Comparison of ENCODE assay signal across 20 cellular contexts in the genomic region with DNA sequence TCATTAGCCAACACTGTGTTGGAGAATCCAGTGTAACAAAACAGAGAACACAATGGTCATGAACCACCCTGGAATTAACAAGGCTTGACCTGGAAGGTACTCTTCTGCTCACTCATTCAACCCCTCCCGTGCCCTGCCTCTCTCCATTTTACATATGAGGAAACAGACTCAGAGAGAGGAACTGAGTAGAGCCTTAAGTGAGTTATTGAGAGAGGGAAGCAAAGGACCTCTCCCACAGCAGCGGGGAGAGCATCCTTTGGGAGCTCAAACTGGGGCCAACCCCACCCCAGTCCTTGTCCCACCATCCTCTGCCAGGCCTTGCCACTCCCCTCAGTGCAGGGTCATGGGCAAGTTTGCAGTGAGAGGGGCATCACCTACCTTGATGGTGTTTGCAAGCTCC. TPM values are rescaled to one million over a fixed set of nuclear protein-coding genes. Genes with fewer than 3 reads are reported as not detected.
"Had no signal": no experiment of that assay in that cellular context is flagged by ENCODE, and none has a peak within 500 bp of the region (broad histone marks: within the 10 kb centered on the region; RNA-seq: fewer than 3 reads in every experiment).

No MANE protein-coding gene starts in this region.

- H3K27ac ChIP-seq: body of pancreas, pancreas, transverse colon had no signal

- H3K4me3 ChIP-seq: body of pancreas, pancreas, transverse colon had no signal

- H3K4me1 Mint-ChIP-seq: central memory CD8-positive, alpha-beta T cell; immature natural killer cell; nephron progenitor cell; stimulated activated memory B cell treated with anti-CD40 and anti-IgM and Interleukin-4, amounts not matched to agents 10 μg/mL and 1 μg/mL and 100 μg/mL, for 72 hours had no signal

- H3K4me1 ChIP-seq: body of pancreas, pancreas, transverse colon had no signal

- H3K27me3 ChIP-seq: body of pancreas, pancreas, transverse colon had no signal

- H3K4me3 Mint-ChIP-seq: central memory CD8-positive, alpha-beta T cell; effector memory CD8-positive, alpha-beta T cell; immature natural killer cell; nephron progenitor cell; stimulated activated memory B cell treated with anti-CD40 and anti-IgM and Interleukin-4, amounts not matched to agents 10 μg/mL and 1 μg/mL and 100 μg/mL, for 72 hours; T-helper 2 cell treated with Interferon-gamma antibody and Interleukin-4, amounts not matched to agents 5 μg/mL and 100 μg/mL, for 36 hours had no signal

- H3K36me3 Mint-ChIP-seq: activated naive CD4-positive, alpha-beta T cell treated with anti-CD3 and anti-CD28 coated beads, Interleukin-2, amount 50 U/mL, for 72 hours; immature natural killer cell; stimulated activated memory B cell treated with anti-CD40 and anti-IgM and Interleukin-4, amounts not matched to agents 10 μg/mL and 1 μg/mL and 100 μg/mL, for 72 hours had no signal

- DNase-seq: activated CD4-positive, alpha-beta T cell treated with anti-CD3 and anti-CD28 coated beads, Interleukin-2, amount 50 U/mL, for 4 hours; activated CD4-positive, CD25-positive, alpha-beta regulatory T cell treated with anti-CD3 and anti-CD28 coated beads, Interleukin-2, amount 50 U/mL, for 72 hours; activated effector memory CD4-positive, alpha-beta T cell treated with Interleukin-2 at 50 U/mL for 16 hours; activated T-cell treated with anti-CD3 and anti-CD28 coated beads, Interleukin-2, amount 50 U/mL, for 1 hour; amniotic stem cell; body of pancreas; effector memory CD8-positive, alpha-beta T cell; erythroblast; immature natural killer cell; nephron progenitor cell; pancreas; retina; small intestine; SW 1271; transverse colon had no signal

- H3K9me3 ChIP-seq: body of pancreas, pancreas, transverse colon had no signal

- H3K36me3 ChIP-seq: pancreas, transverse colon had no signal

- H3K27ac Mint-ChIP-seq: activated naive CD4-positive, alpha-beta T cell treated with anti-CD3 and anti-CD28 coated beads, Interleukin-2, amount 50 U/mL, for 72 hours; effector memory CD8-positive, alpha-beta T cell; immature natural killer cell; nephron progenitor cell; stimulated activated memory B cell treated with anti-CD40 and anti-IgM and Interleukin-4, amounts not matched to agents 10 μg/mL and 1 μg/mL and 100 μg/mL, for 72 hours; T-helper 2 cell treated with Interferon-gamma antibody and Interleukin-4, amounts not matched to agents 5 μg/mL and 100 μg/mL, for 36 hours had no signal

- ATAC-seq: activated naive CD4-positive, alpha-beta T cell treated with anti-CD3 and anti-CD28 coated beads, Interleukin-2, amount 50 U/mL, for 72 hours; body of pancreas; effector memory CD8-positive, alpha-beta T cell; stimulated activated memory B cell treated with anti-CD40 and anti-IgM and Interleukin-4, amounts not matched to agents 10 μg/mL and 1 μg/mL and 100 μg/mL, for 72 hours had no signal

- H3K9me3 Mint-ChIP-seq: activated naive CD4-positive, alpha-beta T cell treated with anti-CD3 and anti-CD28 coated beads, Interleukin-2, amount 50 U/mL, for 72 hours; central memory CD8-positive, alpha-beta T cell; effector memory CD8-positive, alpha-beta T cell; stimulated activated memory B cell treated with anti-CD40 and anti-IgM and Interleukin-4, amounts not matched to agents 10 μg/mL and 1 μg/mL and 100 μg/mL, for 72 hours; T-helper 2 cell treated with Interferon-gamma antibody and Interleukin-4, amounts not matched to agents 5 μg/mL and 100 μg/mL, for 36 hours had no signal

RNA-seq across cellular contexts. Expression of a gene that starts 1.3 kb away (rescaled TPM):
- total RNA-seq: activated naive CD4-positive, alpha-beta T cell treated with anti-CD3 and anti-CD28 coated beads, Interleukin-2, amount 50 U/mL, for 72 hours; body of pancreas; fibroblast of villous mesenchyme; transverse colon had no signal

RNA-seq across cellular contexts. Expression of a gene that starts 16.4 kb away (rescaled TPM):
- total RNA-seq: fibroblast of villous mesenchyme had no signal

RNA-seq across cellular contexts. Expression of a gene that starts 16.8 kb away (rescaled TPM):
- total RNA-seq: activated naive CD4-positive, alpha-beta T cell treated with anti-CD3 and anti-CD28 coated beads, Interleukin-2, amount 50 U/mL, for 72 hours; fibroblast of villous mesenchyme had no signal

RNA-seq across cellular contexts. Expression of a gene that starts 25.4 kb away (rescaled TPM):
- total RNA-seq: activated naive CD4-positive, alpha-beta T cell treated with anti-CD3 and anti-CD28 coated beads, Interleukin-2, amount 50 U/mL, for 72 hours; body of pancreas; fibroblast of villous mesenchyme; transverse colon had no signal
- polyA plus RNA-seq: immature natural killer cell, pancreas had no signal

RNA-seq across cellular contexts. Expression of a gene that starts 42.2 kb away (rescaled TPM):
- total RNA-seq: activated naive CD4-positive, alpha-beta T cell treated with anti-CD3 and anti-CD28 coated beads, Interleukin-2, amount 50 U/mL, for 72 hours; body of pancreas; fibroblast of villous mesenchyme; pancreas; transverse colon had no signal
- polyA plus RNA-seq: immature natural killer cell, pancreas, small intestine had no signal
